ENCODE assay signal across 21 cellular contexts in the genomic region with DNA sequence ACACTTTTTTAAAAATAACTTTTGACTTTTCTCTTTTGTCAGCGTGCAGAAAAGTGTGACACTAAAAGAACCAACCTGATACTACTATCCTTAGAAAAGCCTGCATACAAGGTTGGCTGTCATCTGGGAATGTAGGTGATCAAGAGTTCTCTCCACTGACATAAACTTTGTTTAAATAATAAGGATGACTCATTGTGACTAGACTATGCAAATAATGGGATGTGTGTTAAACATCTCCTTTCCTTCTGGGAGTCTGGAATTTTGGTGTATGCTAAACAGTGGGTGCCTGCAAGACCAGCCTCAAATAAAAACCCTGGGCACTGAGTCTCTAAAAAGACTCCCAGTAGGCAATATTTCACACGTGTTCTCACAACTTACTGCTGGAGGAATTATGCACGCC.
DNase-seq lines count a peak whose midpoint lies in the region; ATAC-seq and TF ChIP-seq lines count a peak whose summit lies in the region.
"Had no signal": no experiment of that assay in that cellular context is flagged by ENCODE, and none has a peak within 500 bp of the region (broad histone marks: within the 10 kb centered on the region; RNA-seq: fewer than 3 reads in every experiment).

No MANE protein-coding gene starts in this region.

- DNase-seq in Caki2 (ENCODE audit: low read depth) (peak; percentile 53), HT1080 (ENCODE audit: low read depth) (peak; percentile 41), RWPE2 (ENCODE audit: low spot score) (no peak), kidney tubule cell (ENCODE audit: low spot score) (peak; percentile 31), neural progenitor cell (ENCODE audit: low spot score) (no peak), COR-L47 (lab: John Stamatoyannopoulos, UW) (no peak), A172 (ENCODE audit: low spot score) (no peak)
- DNase-seq: CD4-positive, CD25-positive, alpha-beta regulatory T cell; DND-41; NCI-H1092; NCI-H146; NCI-H2081; NCI-H524 treated with DMSO at 0.1 percent for 48 hours had no signal

- no peaks in the 10 kb centered on the region for H3K9me3 Mint-ChIP-seq in neural progenitor cell
- H3K9me3 Mint-ChIP-seq: T-helper 1 cell treated with Interleukin-12 subunit alpha and Interleukin-12 subunit beta and Interleukin-4 antibody, amounts not matched to agents 30 μg/mL and 1 μg/mL, for 36 hours had no signal

- no peak overlapping the region for H3K4me2 ChIP-seq in neural progenitor cell
- H3K4me2 ChIP-seq: GM23338, PC-9 had no signal

- peak; percentile 95 for ATAC-seq in RWPE2 (ENCODE audit: low read depth)
- ATAC-seq: GM23338, HCT116, K562, Right ventricle myocardium inferior had no signal

- no peaks in the 10 kb centered on the region for H3K79me2 ChIP-seq in neural progenitor cell (ENCODE audit: low read depth)

- no peaks in the 10 kb centered on the region for H3K36me3 ChIP-seq in RWPE2 (ENCODE audit: low read depth)
- no peaks in the 10 kb centered on the region for H3K36me3 ChIP-seq in neural progenitor cell

- no peak overlapping the region for H2AFZ ChIP-seq in neural progenitor cell (replicated peaks)
- H2AFZ ChIP-seq: GM23338, PC-9 had no signal

- no peak overlapping the region for H3K27ac Mint-ChIP-seq in neural progenitor cell
- H3K27ac Mint-ChIP-seq: B cell; CD4-positive, CD25-positive, alpha-beta regulatory T cell; GM23338; T-helper 1 cell treated with Interleukin-12 subunit alpha and Interleukin-12 subunit beta and Interleukin-4 antibody, amounts not matched to agents 30 μg/mL and 1 μg/mL, for 36 hours had no signal

- H3K4me3 Mint-ChIP-seq in neural progenitor cell = no peak overlapping the region
- H3K4me3 Mint-ChIP-seq: B cell; CD4-positive, CD25-positive, alpha-beta regulatory T cell; GM23338; T-helper 1 cell treated with Interleukin-12 subunit alpha and Interleukin-12 subunit beta and Interleukin-4 antibody, amounts not matched to agents 30 μg/mL and 1 μg/mL, for 36 hours had no signal

- TF ChIP-seq CTCF in RWPE2 (IDR thresholded peaks at IDR 0.05; ENCODE audit: poor library complexity, severe bottlenecking) (no peak), neural progenitor cell (IDR thresholded peaks at IDR 0.05) (no peak)

- H3K4me3 ChIP-seq in RWPE2 (ENCODE audit: severe bottlenecking) (no peak overlapping the region), neural progenitor cell (no peak overlapping the region)
- H3K4me3 ChIP-seq: GM23338, K562, PC-9 had no signal

- no peaks in the 10 kb centered on the region for H3K4me1 Mint-ChIP-seq in neural progenitor cell
- H3K4me1 Mint-ChIP-seq: B cell; CD4-positive, CD25-positive, alpha-beta regulatory T cell; GM23338 had no signal

- H3K27me3 ChIP-seq in RWPE2 (ENCODE audit: insufficient read depth, poor library complexity, severe bottlenecking) (no peaks in the 10 kb centered on the region), neural progenitor cell (peaks cover 9% of the 10 kb centered on the region)

- H3K27me3 Mint-ChIP-seq in neural progenitor cell (ENCODE audit: insufficient read depth, low read depth) = no peaks in the 10 kb centered on the region
- H3K27me3 Mint-ChIP-seq: B cell; CD4-positive, CD25-positive, alpha-beta regulatory T cell had no signal

- no peaks in the 10 kb centered on the region for H3K36me3 Mint-ChIP-seq in neural progenitor cell
- H3K36me3 Mint-ChIP-seq: CD4-positive, CD25-positive, alpha-beta regulatory T cell had no signal

- H3K27ac ChIP-seq in RWPE2 (ENCODE audit: poor library complexity, severe bottlenecking) = no peak overlapping the region
- no peak overlapping the region for H3K27ac ChIP-seq in neural progenitor cell
- H3K27ac ChIP-seq: HL-60, PC-9 had no signal

- H3K9me3 ChIP-seq in RWPE2 (ENCODE audit: severe bottlenecking) (no peaks in the 10 kb centered on the region), neural progenitor cell (ENCODE audit: low read depth) (no peaks in the 10 kb centered on the region)

- no peaks in the 10 kb centered on the region for H4K20me1 ChIP-seq in neural progenitor cell (ENCODE audit: low read depth)

- in situ Hi-C loops in Caki2 (cut with HindIII; ENCODE audit: low pct_unique_long_range_greater_than_20kb, low sequenced_read_pairs) = no loop called here

- H3K9ac ChIP-seq in neural progenitor cell = no peak overlapping the region

- peaks cover 9% of the 10 kb centered on the region for H3K4me1 ChIP-seq in RWPE2 (ENCODE audit: insufficient read depth, poor library complexity, severe bottlenecking)
- no peaks in the 10 kb centered on the region for H3K4me1 ChIP-seq in neural progenitor cell

- no peaks in the 10 kb centered on the region for H3F3A ChIP-seq in neural progenitor cell (ENCODE audit: low read depth)

Comparison
In these comparisons a context has a peak if more than half of its experiments do, and no peak if none do; other contexts are left out.
1. DNase-seq: peak in Caki2 (single experiment), HT1080 (single experiment) and kidney tubule cell (single experiment); none in RWPE2 (single experiment), neural progenitor cell (single experiment), COR-L47 (single experiment) and A172 (single experiment).